ENCODE assay signal across 8 cellular contexts in genomic region chr1:241356519-241357365, GRCh38. TPM values are rescaled to one million over a fixed set of nuclear protein-coding genes. Genes with fewer than 3 reads are reported as not detected.
DNase-seq lines count a peak whose midpoint lies in the region; ATAC-seq and TF ChIP-seq lines count a peak whose summit lies in the region.

TSS of gene RGS7 (minus strand) at chr1:241357205.

- in situ Hi-C loops in gastrocnemius medialis (cut with MboI; ENCODE audit: low sequenced_read_pairs in 4 of 4) = no loop called here

- H3K27ac ChIP-seq in iPS-20b (ENCODE audit: low read length) (no peak within 1 kb of the TSS), gastrocnemius medialis (no peak within 1 kb of the TSS)
- H3K27ac ChIP-seq in effector memory CD4-positive, alpha-beta T cell (ENCODE audit: insufficient read depth, low read length, poor library complexity, severe bottlenecking) = no peak within 1 kb of the TSS

- peak within 1 kb of the TSS; percentile 64 for H3K4me3 ChIP-seq in AG09309 (ENCODE audit: control insufficient read depth, low read depth, low read length)
- H3K4me3 ChIP-seq in iPS-20b (ENCODE audit: low read length) = peak within 1 kb of the TSS; percentile 85
- peak within 1 kb of the TSS; percentile 35 to 43 (median 40) for H3K4me3 ChIP-seq in gastrocnemius medialis
- no peak within 1 kb of the TSS for H3K4me3 ChIP-seq in effector memory CD4-positive, alpha-beta T cell (ENCODE audit: insufficient read depth, low read depth, low read length, poor library complexity, severe bottlenecking)

- no peaks in the 10 kb centered on the region for H3K9me3 ChIP-seq in iPS-20b (ENCODE audit: insufficient read depth, low read depth, low read length)
- H3K9me3 ChIP-seq in gastrocnemius medialis = no peaks in the 10 kb centered on the region
- H3K9me3 ChIP-seq in effector memory CD4-positive, alpha-beta T cell (ENCODE audit: control insufficient read depth, low read length) = no peaks in the 10 kb centered on the region

- intact Hi-C loops in gastrocnemius medialis (cut with DNase I; ENCODE audit: low total_unique reads) = no loop called here

- H3K36me3 ChIP-seq in iPS-20b (ENCODE audit: insufficient read depth, low read depth, low read length) (no peaks in the 10 kb centered on the region), gastrocnemius medialis (no peaks in the 10 kb centered on the region)
- no peaks in the 10 kb centered on the region for H3K36me3 ChIP-seq in effector memory CD4-positive, alpha-beta T cell (ENCODE audit: control insufficient read depth, insufficient read depth, low read length)

- TF ChIP-seq CTCF in AG09309 (IDR thresholded peaks at IDR 0.05; ENCODE audit: control insufficient read depth, insufficient read depth, low read depth, low read length, missing control alignments) (no peak), gastrocnemius medialis (IDR thresholded peaks at IDR 0.05 in 4 of 5, conservative IDR thresholded peaks at IDR 0.05 in 1 of 5) (no peak)

- H3K9ac ChIP-seq in iPS-20b (ENCODE audit: low read depth, low read length) = peak within 1 kb of the TSS; percentile 59; the same call in 1 of the 2 replicates

- ATAC-seq in GM18907 (IDR thresholded peaks at IDR 0.05; ENCODE audit: unreplicated experiment) (peak; percentile 71), HG03097 (IDR thresholded peaks at IDR 0.05; ENCODE audit: low FRiP score, unreplicated experiment) (peak; percentile 58), gastrocnemius medialis (no peak)

- no peak for TF ChIP-seq POLR2A in gastrocnemius medialis (IDR thresholded peaks at IDR 0.05)

- DNase-seq in AG09309 (ENCODE audit: low read depth) = no peak
- DNase-seq in NCI-H524 treated with DMSO at 0.1 percent for 48 hours (lab: John Stamatoyannopoulos, UW) = peak; percentile 12
- DNase-seq in brain pericyte (ENCODE audit: low read depth, low spot score) = peak; percentile 13
- DNase-seq in gastrocnemius medialis = no peak
- no peak for DNase-seq in effector memory CD4-positive, alpha-beta T cell

- H3K27me3 ChIP-seq in iPS-20b (ENCODE audit: insufficient read depth, low read length) (peaks cover 36% of the 10 kb centered on the region), gastrocnemius medialis (peaks cover 4 to 29% (median 28%) of the 10 kb centered on the region in 3 donors)
- H3K27me3 ChIP-seq in effector memory CD4-positive, alpha-beta T cell (replicated peaks; ENCODE audit: control insufficient read depth, insufficient read depth, low read length, poor library complexity, severe bottlenecking) = peaks cover 7% of the 10 kb centered on the region

- H3K4me1 ChIP-seq in iPS-20b (ENCODE audit: insufficient read depth, low read length) (peaks cover 4% of the 10 kb centered on the region; the same call in 1 of the 2 replicates), gastrocnemius medialis (no peaks in the 10 kb centered on the region)
- no peaks in the 10 kb centered on the region for H3K4me1 ChIP-seq in effector memory CD4-positive, alpha-beta T cell (ENCODE audit: control insufficient read depth, insufficient read depth, low read length, poor library complexity, severe bottlenecking)

RNA-seq across cellular contexts. Expression of gene RGS7, which starts in this region (rescaled TPM):
- not detected for total RNA-seq in gastrocnemius medialis

Comparison
In these comparisons a context has a peak if more than half of its experiments do, and no peak if none do; other contexts are left out.
1. DNase-seq: peak in NCI-H524 treated with DMSO at 0.1 percent for 48 hours (single experiment) and brain pericyte (single experiment); none in AG09309 (single experiment), gastrocnemius medialis (0 of 2) and effector memory CD4-positive, alpha-beta T cell (0 of 3).
2. ATAC-seq: peak in GM18907 (single experiment) and HG03097 (single experiment); none in gastrocnemius medialis (0 of 2).